Comparison of ENCODE assay signal across 34 cellular contexts in the genomic region with DNA sequence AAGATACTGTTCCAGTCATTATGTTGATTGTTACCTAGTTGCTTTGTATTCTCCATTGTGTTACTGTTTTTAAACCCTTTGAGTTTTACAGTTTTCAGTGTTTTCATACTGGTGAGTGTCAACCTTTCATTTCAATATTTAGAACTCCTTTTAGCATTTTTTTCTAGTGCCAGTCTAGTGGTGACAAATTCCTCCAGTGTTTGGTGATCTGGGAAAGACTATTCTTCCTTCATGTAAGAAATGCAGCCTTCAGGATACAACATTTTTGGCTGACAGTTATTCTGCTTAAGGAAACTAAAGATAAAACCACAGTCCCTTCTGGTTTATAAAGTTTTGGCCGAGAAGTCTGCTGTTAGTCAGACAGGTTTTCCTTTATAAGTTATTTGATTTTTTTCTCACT.
"Had no signal": no experiment of that assay in that cellular context is flagged by ENCODE, and none has a peak within 500 bp of the region (broad histone marks: within the 10 kb centered on the region; RNA-seq: fewer than 3 reads in every experiment).

No MANE protein-coding gene starts in this region.

- H3K4me3 ChIP-seq: MG63 had no signal

- H3K36me3 ChIP-seq: MG63 had no signal

- H3K27me3 ChIP-seq: MG63 had no signal

- DNase-seq: Karpas-422, Kasumi-1, MG63, MM.1S, MV-4-11, NCI-H1048, NCI-H1092, NCI-H1092 treated with DMSO at 0.1 percent for 48 hours, NCI-H1105, NCI-H1105 treated with DMSO at 0.1 percent for 48 hours, NCI-H1417, NCI-H1417 treated with DMSO at 0.1 percent for 48 hours, NCI-H1436, NCI-H1436 treated with DMSO at 0.1 percent for 48 hours, NCI-H146, NCI-H1694, NCI-H1694 treated with DMSO at 0.1 percent for 48 hours, NCI-H187, NCI-H187 treated with DMSO at 0.1 percent for 48 hours, NCI-H1930, NCI-H2029, NCI-H2029 treated with DMSO at 0.1 percent for 48 hours, NCI-H2081, NCI-H2081 treated with DMSO at 0.1 percent for 48 hours, NCI-H2107, NCI-H2171, NCI-H2171 treated with DMSO at 0.1 percent for 48 hours, NCI-H2227 treated with DMSO at 0.1 percent for 48 hours, NCI-H226, NCI-H345, NCI-H446, NCI-H446 treated with DMSO at 0.1 percent for 48 hours, NCI-H510A, NCI-H510A treated with DMSO at 0.1 percent for 48 hours had no signal
